ENCODE assay signal across 11 cellular contexts in the genomic region with DNA sequence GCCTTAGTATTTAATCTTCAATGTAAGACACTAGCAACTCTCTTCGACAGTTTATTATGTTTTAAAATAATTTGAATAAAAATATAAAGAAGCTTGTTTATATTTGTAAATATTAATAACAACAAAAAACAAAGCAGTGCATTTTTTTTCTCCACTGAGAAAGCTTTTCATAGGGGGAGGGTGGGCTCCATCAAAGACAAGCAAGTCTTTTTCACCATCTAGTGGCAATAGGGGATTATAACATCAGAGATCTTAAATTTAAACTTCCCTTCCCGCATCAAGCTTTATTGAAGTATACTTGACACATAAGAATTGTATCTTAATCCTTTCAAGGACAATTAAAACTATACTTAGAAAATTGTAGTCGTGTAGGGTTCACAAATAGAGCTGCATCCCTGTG. TPM values are rescaled to one million over a fixed set of nuclear protein-coding genes. Genes with fewer than 3 reads are reported as not detected.
A peak's percentile ranks its signal among the peaks of the same experiment; 100 is the strongest.
DNase-seq lines count a peak whose midpoint lies in the region; ATAC-seq and TF ChIP-seq lines count a peak whose summit lies in the region.
"Had no signal": no experiment of that assay in that cellular context is flagged by ENCODE, and none has a peak within 500 bp of the region (broad histone marks: within the 10 kb centered on the region; RNA-seq: fewer than 3 reads in every experiment).

No MANE protein-coding gene starts in this region.

- no peak overlapping the region for H3K4me2 ChIP-seq in mammary epithelial cell (ENCODE audit: insufficient read depth, low read depth, low read length)

- dilution Hi-C loops in mammary epithelial cell (cut with HindIII; ENCODE audit: low sequenced_read_pairs): no loop called here

- no peak overlapping the region for H2AFZ ChIP-seq in mammary epithelial cell (ENCODE audit: low read depth, low read length)

- in situ Hi-C loops in mammary epithelial cell (cut with MboI; ENCODE audit: low sequenced_read_pairs in 2 of 2): loop anchor here in 1 of 2 donors (25.0 kb wide), 1 partner anchor 192 kb away; a partner anchor contains a TSS
- in situ Hi-C loops in gastrocnemius medialis (cut with MboI; ENCODE audit: low sequenced_read_pairs in 4 of 4): no loop called here

- H3K9me3 ChIP-seq in mammary epithelial cell (replicated peaks; ENCODE audit: insufficient read depth, low read length): no peaks in the 10 kb centered on the region
- no peaks in the 10 kb centered on the region for H3K9me3 ChIP-seq in sigmoid colon
- no peaks in the 10 kb centered on the region for H3K9me3 ChIP-seq in gastrocnemius medialis
- H3K9me3 ChIP-seq: heart left ventricle, neutrophil had no signal

- ATAC-seq in GM18502 (IDR thresholded peaks at IDR 0.05; ENCODE audit: poor library complexity, unreplicated experiment) (no peak), gastrocnemius medialis (no peak)
- ATAC-seq: activated CD4-positive, alpha-beta T cell treated with anti-CD3 and anti-CD28 coated beads for 36 hours; heart left ventricle had no signal

- TF ChIP-seq EP300 in sigmoid colon (IDR thresholded peaks at IDR 0.05): no peak

- CTCF ChIA-PET in mammary epithelial cell (lab: Charles Lee; ENCODE audit: low non-redundant PET): interaction anchor here (0.6 kb wide), 1 partner anchor 253 kb away, joined by 4 read pairs; a partner anchor contains a TSS

- no TSS peak for BruUV-seq in mammary epithelial cell (replicated peaks; lab: Mats Ljungman, UMichigan)

- DNase-seq in NCI-H510A treated with DMSO at 0.1 percent for 48 hours (lab: John Stamatoyannopoulos, UW) (peak; percentile 40), NCI-H510A (lab: John Stamatoyannopoulos, UW) (no peak), NCI-H524 treated with DMSO at 0.1 percent for 48 hours (lab: John Stamatoyannopoulos, UW) (peak; percentile 62), mammary epithelial cell (no peak), superior temporal gyrus (ENCODE audit: extremely low spot score) (peak; percentile 19), sigmoid colon (no peak), gastrocnemius medialis (no peak)
- DNase-seq: activated CD4-positive, alpha-beta T cell treated with anti-CD3 and anti-CD28 coated beads for 36 hours; heart left ventricle had no signal

- no peaks in the 10 kb centered on the region for H3K79me2 ChIP-seq in mammary epithelial cell (ENCODE audit: insufficient read depth, low read length)

- TF ChIP-seq CTCF in mammary epithelial cell (conservative IDR thresholded peaks at IDR 0.05 in 1 of 2, IDR thresholded peaks at IDR 0.05 in 1 of 2; ENCODE audit: extremely low read depth in 1 of 2, insufficient read depth in 1 of 2, low read depth in 1 of 2, low read length in 2 of 2) (peak; percentile 14 to 23), sigmoid colon (IDR thresholded peaks at IDR 0.05) (no peak), gastrocnemius medialis (IDR thresholded peaks at IDR 0.05 in 4 of 5, conservative IDR thresholded peaks at IDR 0.05 in 1 of 5) (no peak)

- TF ChIP-seq POLR2A in sigmoid colon (IDR thresholded peaks at IDR 0.05) (no peak), gastrocnemius medialis (IDR thresholded peaks at IDR 0.05) (no peak)

- H3K27me3 ChIP-seq in mammary epithelial cell (ENCODE audit: insufficient read depth, low read length) (no peaks in the 10 kb centered on the region), sigmoid colon (no peaks in the 10 kb centered on the region), gastrocnemius medialis (no peaks in the 10 kb centered on the region)
- H3K27me3 ChIP-seq: heart left ventricle, neutrophil had no signal

- 52% methylated on average over 3 of the region's 3 CpGs for WGBS in mammary epithelial cell (ENCODE audit: low coverage, missing lambda C conversion rate)
- WGBS in sigmoid colon, 2 donors: 41 to 43% methylated on average over 3 of the region's 3 CpGs

- H3K4me3 ChIP-seq in mammary epithelial cell (replicated peaks in 1 of 3; ENCODE audit: insufficient read depth in 1 of 3, low read depth in 2 of 3, low read length in 3 of 3) (no peak overlapping the region), sigmoid colon (no peak overlapping the region), gastrocnemius medialis (no peak overlapping the region)
- H3K4me3 ChIP-seq: heart left ventricle had no signal

- H3K27ac ChIP-seq in mammary epithelial cell (ENCODE audit: insufficient read depth, low read depth, low read length) (no peak overlapping the region), sigmoid colon (no peak overlapping the region), gastrocnemius medialis (no peak overlapping the region)
- H3K27ac ChIP-seq: heart left ventricle, neutrophil had no signal

- no peaks in the 10 kb centered on the region for H3K4me1 ChIP-seq in mammary epithelial cell (ENCODE audit: insufficient read depth, low read length)
- no peaks in the 10 kb centered on the region for H3K4me1 ChIP-seq in sigmoid colon
- H3K4me1 ChIP-seq in gastrocnemius medialis: no peaks in the 10 kb centered on the region
- H3K4me1 ChIP-seq: heart left ventricle had no signal

- H3K36me3 ChIP-seq in mammary epithelial cell (ENCODE audit: insufficient read depth, low read length): no peaks in the 10 kb centered on the region
- no peaks in the 10 kb centered on the region for H3K36me3 ChIP-seq in sigmoid colon
- no peaks in the 10 kb centered on the region for H3K36me3 ChIP-seq in gastrocnemius medialis
- H3K36me3 ChIP-seq: heart left ventricle, neutrophil had no signal

- intact Hi-C loops in mammary epithelial cell (cut with micrococcal nuclease): loop anchor here (5.0 kb wide), 1 partner anchor 318 kb away; no protein-coding TSS in a partner anchor
- intact Hi-C loops in sigmoid colon (cut with DNase I): no loop called here
- intact Hi-C loops in gastrocnemius medialis (cut with DNase I; ENCODE audit: low total_unique reads): no loop called here

- no peaks in the 10 kb centered on the region for H4K20me1 ChIP-seq in mammary epithelial cell (ENCODE audit: insufficient read depth, low read length)

- H3K9ac ChIP-seq in mammary epithelial cell (ENCODE audit: insufficient read depth, low read length): no peak overlapping the region

RNA-seq across cellular contexts. Expression of a gene that starts 9.3 kb away (rescaled TPM):
- not detected for total RNA-seq in mammary epithelial cell
- not detected for polyA plus RNA-seq in mammary epithelial cell
- not detected for polyA minus RNA-seq in mammary epithelial cell
- total RNA-seq in sigmoid colon: not detected
- polyA plus RNA-seq in sigmoid colon: not detected
- not detected for total RNA-seq in gastrocnemius medialis
- total RNA-seq: activated CD4-positive, alpha-beta T cell treated with anti-CD3 and anti-CD28 coated beads for 36 hours; heart left ventricle had no signal
- polyA plus RNA-seq: heart left ventricle had no signal

RNA-seq across cellular contexts. Expression of a gene that starts 32.2 kb away (rescaled TPM):
- total RNA-seq in mammary epithelial cell: not detected
- not detected for polyA plus RNA-seq in mammary epithelial cell
- not detected for polyA minus RNA-seq in mammary epithelial cell
- not detected for total RNA-seq in sigmoid colon
- polyA plus RNA-seq in sigmoid colon: not detected
- total RNA-seq in gastrocnemius medialis: not detected
- total RNA-seq: activated CD4-positive, alpha-beta T cell treated with anti-CD3 and anti-CD28 coated beads for 36 hours; heart left ventricle had no signal
- polyA plus RNA-seq: heart left ventricle had no signal

RNA-seq across cellular contexts. Expression of a gene that starts 41.8 kb away (rescaled TPM):
- total RNA-seq in mammary epithelial cell (not detected), sigmoid colon (not detected), gastrocnemius medialis (not detected)
- polyA plus RNA-seq in mammary epithelial cell (not detected), sigmoid colon (not detected)
- polyA minus RNA-seq in mammary epithelial cell: not detected
- total RNA-seq: activated CD4-positive, alpha-beta T cell treated with anti-CD3 and anti-CD28 coated beads for 36 hours; heart left ventricle had no signal
- polyA plus RNA-seq: heart left ventricle had no signal

Comparison
In these comparisons a context has a peak if more than half of its experiments do, and no peak if none do; other contexts are left out.
1. DNase-seq: peak in NCI-H510A treated with DMSO at 0.1 percent for 48 hours (single experiment), NCI-H524 treated with DMSO at 0.1 percent for 48 hours (single experiment) and superior temporal gyrus (single experiment); none in NCI-H510A (single experiment), mammary epithelial cell (single experiment), sigmoid colon (single experiment) and gastrocnemius medialis (0 of 2).
2. CTCF ChIP-seq: peak in mammary epithelial cell (2 of 2); none in sigmoid colon (0 of 4) and gastrocnemius medialis (0 of 5).